8 cellular contexts compared by ENCODE assay signal in genomic region chr1:9539165-9539828, GRCh38. TPM values are rescaled to one million over a fixed set of nuclear protein-coding genes. Genes with fewer than 3 reads are reported as not detected.
DNase-seq lines count a peak whose midpoint lies in the region; ATAC-seq and TF ChIP-seq lines count a peak whose summit lies in the region.

TSS of gene SLC25A33 (plus strand) at chr1:9539465. CDS start at chr1:9539692, 227 bp downstream.

- H3K27me3 ChIP-seq in trophoblast cell (ENCODE audit: insufficient read depth, low read length), result no peaks in the 10 kb centered on the region
- H3K27me3 ChIP-seq in transverse colon, result no peaks in the 10 kb centered on the region

- H2BK12ac ChIP-seq in trophoblast cell (ENCODE audit: low read length), result no peak within 1 kb of the TSS

- intact Hi-C loops in cardiac septum (cut with DNase I), result no loop called here
- intact Hi-C loops in transverse colon (cut with DNase I; ENCODE audit: low total_unique reads), result no loop called here

- peaks cover 4% of the 10 kb centered on the region for H3K79me1 ChIP-seq in trophoblast cell (ENCODE audit: low read length)

- H4K91ac ChIP-seq in trophoblast cell (ENCODE audit: low read depth, low read length), result no peak within 1 kb of the TSS

- H3K27ac ChIP-seq in trophoblast cell (ENCODE audit: low read depth, low read length) (peak within 1 kb of the TSS; percentile 12), transverse colon (peak within 1 kb of the TSS; percentile 89 to 97 (median 94))

- H2BK5ac ChIP-seq in trophoblast cell (ENCODE audit: low read depth, low read length, poor library complexity), result no peak within 1 kb of the TSS

- WGBS in trophoblast cell (ENCODE audit: extremely low coverage, insufficient coverage, insufficient read length), result no CpG with 5 or more reads among the region's 92 CpGs
- 0% methylated on average over 28 of the region's 92 CpGs; no CpG with 5 or more reads in 1 of the 2 donors for WGBS in transverse colon (ENCODE audit: low coverage in 1 of 2), 2 donors

- peak within 1 kb of the TSS; percentile 87 for H3K23ac ChIP-seq in trophoblast cell (ENCODE audit: low read length)

- H3K9ac ChIP-seq in trophoblast cell (ENCODE audit: low read length), result peak within 1 kb of the TSS; percentile 85

- no peaks in the 10 kb centered on the region for H3K9me3 Mint-ChIP-seq in activated naive CD8-positive, alpha-beta T cell treated with anti-CD3 and anti-CD28 coated beads, Interleukin-2, amount 50 U/mL, for 24 hours

- H3K27ac Mint-ChIP-seq in activated naive CD8-positive, alpha-beta T cell treated with anti-CD3 and anti-CD28 coated beads, Interleukin-2, amount 50 U/mL, for 24 hours, result peak within 1 kb of the TSS; percentile 84

- no peak within 1 kb of the TSS for H4K12ac ChIP-seq in trophoblast cell (ENCODE audit: low read depth, low read length)

- peak within 1 kb of the TSS; percentile 1 for H3K4ac ChIP-seq in trophoblast cell (ENCODE audit: low read depth, low read length)

- peak; percentile 97 to 98 (median 97) for DNase-seq in NCI-H1417 (lab: John Stamatoyannopoulos, UW)
- peak; percentile 61 to 85 for DNase-seq in SW 1271 (lab: John Stamatoyannopoulos, UW)
- DNase-seq in activated naive CD8-positive, alpha-beta T cell treated with anti-CD3 and anti-CD28 coated beads, Interleukin-2, amount 50 U/mL, for 24 hours, result peak; percentile 99
- peak; percentile 99 for DNase-seq in cardiac septum (ENCODE audit: low spot score)
- peak; percentile 96 to 99 for DNase-seq in trophoblast cell
- peak; percentile 99 for DNase-seq in transverse colon

- TF ChIP-seq CTCF in GM12875 (IDR thresholded peaks at IDR 0.05; ENCODE audit: borderline replicate concordance, insufficient read depth, low read depth, low read length), result no peak
- TF ChIP-seq CTCF in transverse colon (IDR thresholded peaks at IDR 0.05), result no peak

- peak within 1 kb of the TSS; percentile 5 for H4K8ac ChIP-seq in trophoblast cell (ENCODE audit: low read depth, low read length)

- H3K27me3 Mint-ChIP-seq in activated naive CD8-positive, alpha-beta T cell treated with anti-CD3 and anti-CD28 coated beads, Interleukin-2, amount 50 U/mL, for 24 hours, result no peaks in the 10 kb centered on the region

- peaks cover 6% of the 10 kb centered on the region for H3K79me2 ChIP-seq in trophoblast cell (ENCODE audit: control insufficient read depth, insufficient read depth, low read length, poor library complexity)

- peak; percentile 93 for ATAC-seq in HG02763 (IDR thresholded peaks at IDR 0.05; ENCODE audit: unreplicated experiment)
- peak; percentile 99 for ATAC-seq in activated naive CD8-positive, alpha-beta T cell treated with anti-CD3 and anti-CD28 coated beads, Interleukin-2, amount 50 U/mL, for 24 hours

- H3K14ac ChIP-seq in trophoblast cell (ENCODE audit: low read length), result peak within 1 kb of the TSS; percentile 0

- in situ Hi-C loops in transverse colon (cut with MboI; ENCODE audit: low pct_ligation_motif_present in 1 of 4, low pct_unique_long_range_greater_than_20kb in 1 of 4, low sequenced_read_pairs in 3 of 4), result no loop called here

- peak within 1 kb of the TSS; percentile 26 for H3K18ac ChIP-seq in trophoblast cell (ENCODE audit: low read length)

- H3K36me3 Mint-ChIP-seq in activated naive CD8-positive, alpha-beta T cell treated with anti-CD3 and anti-CD28 coated beads, Interleukin-2, amount 50 U/mL, for 24 hours (ENCODE audit: low read depth), result peaks cover 12% of the 10 kb centered on the region

- H3K4me3 ChIP-seq in GM12875 (ENCODE audit: low read depth, low read length), result peak within 1 kb of the TSS; percentile 91
- H3K4me3 ChIP-seq in trophoblast cell (ENCODE audit: low read depth, low read length), result peak within 1 kb of the TSS; percentile 86
- H3K4me3 ChIP-seq in transverse colon, result peak within 1 kb of the TSS; percentile 36 to 93 (median 66)

- peak within 1 kb of the TSS; percentile 54 for H2AFZ ChIP-seq in trophoblast cell (ENCODE audit: insufficient read depth, low read length, poor library complexity)

- no peak within 1 kb of the TSS for H2BK120ac ChIP-seq in trophoblast cell (ENCODE audit: insufficient read depth, low read length, poor library complexity)

- peak within 1 kb of the TSS; percentile 100 for H3K4me2 ChIP-seq in trophoblast cell (ENCODE audit: low read length)

- peaks cover 37% of the 10 kb centered on the region for H3K4me1 Mint-ChIP-seq in activated naive CD8-positive, alpha-beta T cell treated with anti-CD3 and anti-CD28 coated beads, Interleukin-2, amount 50 U/mL, for 24 hours

- H3K36me3 ChIP-seq in trophoblast cell (ENCODE audit: control insufficient read depth in 1 of 2, insufficient read depth in 2 of 2, low read length in 2 of 2) (no peaks in the 10 kb centered on the region), transverse colon (no peaks in the 10 kb centered on the region)

- peaks cover 6 to 15% of the 10 kb centered on the region in 2 experiments for H3K4me1 ChIP-seq in trophoblast cell (ENCODE audit: control insufficient read depth in 1 of 2, insufficient read depth in 2 of 2, low read length in 2 of 2)
- H3K4me1 ChIP-seq in transverse colon, result peaks cover 7 to 42% (median 28%) of the 10 kb centered on the region in 4 donors

- no peak within 1 kb of the TSS for H2AK5ac ChIP-seq in trophoblast cell (ENCODE audit: low read length)

- H3K4me3 Mint-ChIP-seq in activated naive CD8-positive, alpha-beta T cell treated with anti-CD3 and anti-CD28 coated beads, Interleukin-2, amount 50 U/mL, for 24 hours, result peak within 1 kb of the TSS; percentile 94

- TF ChIP-seq EP300 in transverse colon (IDR thresholded peaks at IDR 0.05; ENCODE audit: low read depth), result no peak

- H3K9me3 ChIP-seq in trophoblast cell (ENCODE audit: insufficient read depth, low read depth, low read length) (no peaks in the 10 kb centered on the region), transverse colon (no peaks in the 10 kb centered on the region)

- TF ChIP-seq POLR2A in transverse colon (IDR thresholded peaks at IDR 0.05), result no peak

RNA-seq across cellular contexts. Expression of gene SLC25A33, which starts in this region (rescaled TPM):
- 4.0 TPM for total RNA-seq in cardiac septum
- 4.8 and 5.0 TPM in 2 replicates for polyA plus RNA-seq in trophoblast cell (2013)
- total RNA-seq in transverse colon, result 10 to 100 TPM in 1 of 4 donors, 1 to 10 TPM in 3; 4.9 to 12.5 (median 6.6) TPM

Comparison
In these comparisons a context has a peak if more than half of its experiments do, and no peak if none do; other contexts are left out.
1. Peak in every context shown above with its lines: DNase-seq, ATAC-seq, H3K4me3 ChIP-seq and H3K27ac ChIP-seq.